In genomic region chr1:34108269-34108668, GRCh38 we compare ENCODE assay signal across 1 cellular context.
TF ChIP-seq lines count a peak whose summit lies in the region.

No MANE protein-coding gene starts in this region.

TF ChIP-seq in A549, 52 proteins besides CTCF, POLR2A, EP300 and RAD21:
- TF ChIP-seq, protein P1, sequence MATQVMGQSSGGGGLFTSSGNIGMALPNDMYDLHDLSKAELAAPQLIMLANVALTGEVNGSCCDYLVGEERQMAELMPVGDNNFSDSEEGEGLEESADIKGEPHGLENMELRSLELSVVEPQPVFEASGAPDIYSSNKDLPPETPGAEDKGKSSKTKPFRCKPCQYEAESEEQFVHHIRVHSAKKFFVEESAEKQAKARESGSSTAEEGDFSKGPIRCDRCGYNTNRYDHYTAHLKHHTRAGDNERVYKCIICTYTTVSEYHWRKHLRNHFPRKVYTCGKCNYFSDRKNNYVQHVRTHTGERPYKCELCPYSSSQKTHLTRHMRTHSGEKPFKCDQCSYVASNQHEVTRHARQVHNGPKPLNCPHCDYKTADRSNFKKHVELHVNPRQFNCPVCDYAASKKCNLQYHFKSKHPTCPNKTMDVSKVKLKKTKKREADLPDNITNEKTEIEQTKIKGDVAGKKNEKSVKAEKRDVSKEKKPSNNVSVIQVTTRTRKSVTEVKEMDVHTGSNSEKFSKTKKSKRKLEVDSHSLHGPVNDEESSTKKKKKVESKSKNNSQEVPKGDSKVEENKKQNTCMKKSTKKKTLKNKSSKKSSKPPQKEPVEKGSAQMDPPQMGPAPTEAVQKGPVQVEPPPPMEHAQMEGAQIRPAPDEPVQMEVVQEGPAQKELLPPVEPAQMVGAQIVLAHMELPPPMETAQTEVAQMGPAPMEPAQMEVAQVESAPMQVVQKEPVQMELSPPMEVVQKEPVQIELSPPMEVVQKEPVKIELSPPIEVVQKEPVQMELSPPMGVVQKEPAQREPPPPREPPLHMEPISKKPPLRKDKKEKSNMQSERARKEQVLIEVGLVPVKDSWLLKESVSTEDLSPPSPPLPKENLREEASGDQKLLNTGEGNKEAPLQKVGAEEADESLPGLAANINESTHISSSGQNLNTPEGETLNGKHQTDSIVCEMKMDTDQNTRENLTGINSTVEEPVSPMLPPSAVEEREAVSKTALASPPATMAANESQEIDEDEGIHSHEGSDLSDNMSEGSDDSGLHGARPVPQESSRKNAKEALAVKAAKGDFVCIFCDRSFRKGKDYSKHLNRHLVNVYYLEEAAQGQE (IDR thresholded peaks at IDR 0.05), result peak; percentile 28; the same call in 1 of the 2 replicates
- TF ChIP-seq MYC (IDR thresholded peaks at IDR 0.05; ENCODE audit: borderline replicate concordance, low read length), result no peak
